25 cellular contexts compared by ENCODE assay signal in genomic region chr9:135818718-135819475, GRCh38.
"Had no signal": no experiment of that assay in that cellular context is flagged by ENCODE, and none has a peak within 500 bp of the region (broad histone marks: within the 10 kb centered on the region; RNA-seq: fewer than 3 reads in every experiment).

No MANE protein-coding gene starts in this region.

- H3K36me3 Mint-ChIP-seq: activated naive CD8-positive, alpha-beta T cell had no signal

- DNase-seq: activated B cell treated with CpG ODN at 0.5 μM for 24 hours; activated CD4-positive, alpha-beta T cell treated with anti-CD3 and anti-CD28 coated beads, Interleukin-2, amount 50 U/mL, for 1 hour; activated CD8-positive, alpha-beta T cell treated with anti-CD3 and anti-CD28 coated beads for 36 hours; activated naive CD4-positive, alpha-beta T cell; activated T-cell treated with anti-CD3 and anti-CD28 coated beads for 4 hours; activated T-cell treated with anti-CD3 and anti-CD28 coated beads, Interleukin-2, amount 50 U/mL, for 72 hours; brain microvascular endothelial cell; caudate nucleus; esophagus squamous epithelium; foreskin melanocyte; left cardiac atrium; mesenchymal stem cell; natural killer cell; stimulated activated CD4-positive, alpha-beta T cell treated with anti-CD3 and anti-CD28 coated beads, Interleukin-12 subunit alpha, Interleukin-12 subunit beta, amount 100 ng/mL, for 4 hours; stimulated activated CD4-positive, alpha-beta T cell treated with anti-CD3 and anti-CD28 coated beads, Interleukin-4, amount 100 ng/mL, for 1 hour; stimulated activated naive CD8-positive, alpha-beta T cell treated with anti-CD3 and anti-CD28 coated beads, Interleukin-15, Interleukin-2, amounts not matched to agents 100 U/mL and 50 U/mL, for 24 hours; T-cell had no signal

- H3K4me1 ChIP-seq: esophagus squamous epithelium, right lobe of liver, vagina had no signal

- H3K4me3 Mint-ChIP-seq: activated B cell treated with CpG ODN at 0.5 μM for 24 hours; activated CD8-positive, alpha-beta T cell treated with anti-CD3 and anti-CD28 coated beads for 36 hours; activated naive CD8-positive, alpha-beta T cell; activated T-cell treated with anti-CD3 and anti-CD28 coated beads, Interleukin-2, amount 50 U/mL, for 72 hours; dendritic cell treated with granulocyte-macrophage colony-stimulating factor and Interleukin-4, amounts not matched to agents 40 ng/mL and 50 ng/mL, for 4 days; natural killer cell; T-cell; type B pancreatic cell had no signal

- H3K9me3 Mint-ChIP-seq: activated B cell treated with CpG ODN at 0.5 μM for 24 hours; activated CD8-positive, alpha-beta T cell treated with anti-CD3 and anti-CD28 coated beads for 36 hours; activated T-cell treated with anti-CD3 and anti-CD28 coated beads, Interleukin-2, amount 50 U/mL, for 72 hours; dendritic cell treated with granulocyte-macrophage colony-stimulating factor and Interleukin-4, amounts not matched to agents 40 ng/mL and 50 ng/mL, for 4 days; natural killer cell; T-cell; type B pancreatic cell had no signal

- ATAC-seq: activated CD8-positive, alpha-beta T cell treated with anti-CD3 and anti-CD28 coated beads for 36 hours; activated T-cell treated with anti-CD3 and anti-CD28 coated beads, Interleukin-2, amount 50 U/mL, for 72 hours; left cardiac atrium; natural killer cell; right lobe of liver; stimulated activated naive CD8-positive, alpha-beta T cell treated with anti-CD3 and anti-CD28 coated beads, Interleukin-15, Interleukin-2, amounts not matched to agents 100 U/mL and 50 U/mL, for 24 hours; T-cell had no signal

- H3K27ac ChIP-seq: brain microvascular endothelial cell, epithelial cell of prostate, esophagus squamous epithelium, right lobe of liver, skin epidermis, vagina had no signal

- H3K4me1 Mint-ChIP-seq: activated B cell treated with CpG ODN at 0.5 μM for 24 hours, natural killer cell, T-cell had no signal

- H3K4me3 ChIP-seq: esophagus squamous epithelium, right lobe of liver, skin epidermis, vagina had no signal

- H3K27me3 Mint-ChIP-seq: activated B cell treated with CpG ODN at 0.5 μM for 24 hours; activated CD8-positive, alpha-beta T cell treated with anti-CD3 and anti-CD28 coated beads for 36 hours; activated naive CD8-positive, alpha-beta T cell; dendritic cell treated with granulocyte-macrophage colony-stimulating factor and Interleukin-4, amounts not matched to agents 40 ng/mL and 50 ng/mL, for 4 days; progenitor cell of endocrine pancreas; T-cell; type B pancreatic cell had no signal

- H3K27ac Mint-ChIP-seq: activated B cell treated with CpG ODN at 0.5 μM for 24 hours; activated CD8-positive, alpha-beta T cell treated with anti-CD3 and anti-CD28 coated beads for 36 hours; activated naive CD8-positive, alpha-beta T cell; activated T-cell treated with anti-CD3 and anti-CD28 coated beads, Interleukin-2, amount 50 U/mL, for 72 hours; dendritic cell treated with granulocyte-macrophage colony-stimulating factor and Interleukin-4, amounts not matched to agents 40 ng/mL and 50 ng/mL, for 4 days; natural killer cell; progenitor cell of endocrine pancreas; T-cell; type B pancreatic cell had no signal

- H3K9me3 ChIP-seq: esophagus squamous epithelium, right lobe of liver, vagina had no signal

- H3K27me3 ChIP-seq: brain microvascular endothelial cell, esophagus squamous epithelium, right lobe of liver, vagina had no signal
